Comparison of ENCODE assay signal across 11 cellular contexts in the genomic region with DNA sequence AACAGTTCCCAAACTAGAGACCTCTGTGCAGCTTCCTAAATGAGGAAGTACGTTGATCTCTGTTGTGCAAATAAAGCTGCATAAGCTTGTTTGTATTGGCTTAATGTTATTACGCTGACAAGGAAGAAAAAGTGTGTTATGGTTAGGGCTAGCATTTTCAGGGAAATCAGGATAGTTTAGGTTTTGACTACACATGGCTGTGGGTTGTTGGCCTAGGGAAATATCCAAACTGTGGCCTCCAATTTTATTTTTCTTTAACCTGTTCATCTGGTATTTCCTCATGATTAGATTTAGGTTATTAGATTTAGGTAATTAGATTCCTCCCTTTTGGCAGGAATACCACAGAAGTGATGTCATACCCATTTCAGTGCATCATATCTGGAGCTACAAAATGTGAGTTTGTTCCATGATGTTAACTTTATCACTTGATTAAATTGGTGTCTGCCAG. TPM values are rescaled to one million over a fixed set of nuclear protein-coding genes. Genes with fewer than 3 reads are reported as not detected.
A peak's percentile ranks its signal among the peaks of the same experiment; 100 is the strongest.
DNase-seq lines count a peak whose midpoint lies in the region; ATAC-seq, FAIRE-seq and TF ChIP-seq lines count a peak whose summit lies in the region.
"Had no signal": no experiment of that assay in that cellular context is flagged by ENCODE, and none has a peak within 500 bp of the region (broad histone marks: within the 10 kb centered on the region; RNA-seq: fewer than 3 reads in every experiment).

No MANE protein-coding gene starts in this region.

- CTCF ChIA-PET in activated naive CD4-positive, alpha-beta T cell treated with anti-CD3 and anti-CD28 coated beads for 36 hours (lab: Charles Lee): interaction anchor here (1.1 to 1.5 kb wide), 2 partner anchors 15 to 277 kb away, joined by 3 read pairs; no protein-coding TSS in a partner anchor

- intact Hi-C loops in activated naive CD4-positive, alpha-beta T cell treated with anti-CD3 and anti-CD28 coated beads for 36 hours (cut with micrococcal nuclease): no loop called here

- H3K4me2 ChIP-seq in GM23338: no peak overlapping the region

- H3K27me3 ChIP-seq in bronchial epithelial cell (ENCODE audit: control insufficient read depth, insufficient read depth, low read length) (no peaks in the 10 kb centered on the region), GM23338 (ENCODE audit: insufficient read depth) (no peaks in the 10 kb centered on the region)

- no peak for TF ChIP-seq CTCF in bronchial epithelial cell (IDR thresholded peaks at IDR 0.05; ENCODE audit: insufficient read depth, low read length, severe bottlenecking)
- TF ChIP-seq CTCF in GM23338 (conservative IDR thresholded peaks at IDR 0.05; ENCODE audit: low read depth in 2 of 2): no peak

- no peaks in the 10 kb centered on the region for H3K4me1 ChIP-seq in GM23338 (ENCODE audit: insufficient read depth)

- ATAC-seq in naive B cell (ENCODE audit: low read depth in 2 of 2) (peak; percentile 54 to 58), GM23338 (no peak), HG02588 (IDR thresholded peaks at IDR 0.05; ENCODE audit: unreplicated experiment) (no peak)
- ATAC-seq: naive thymus-derived CD8-positive, alpha-beta T cell had no signal

- H3K27me3 Mint-ChIP-seq in naive B cell: no peaks in the 10 kb centered on the region
- peaks cover 2% of the 10 kb centered on the region for H3K27me3 Mint-ChIP-seq in GM23338 (ENCODE audit: insufficient read depth, low read depth, poor library complexity)
- H3K27me3 Mint-ChIP-seq in activated naive CD4-positive, alpha-beta T cell treated with anti-CD3 and anti-CD28 coated beads for 36 hours (ENCODE audit: low read depth): no peaks in the 10 kb centered on the region
- H3K27me3 Mint-ChIP-seq: naive thymus-derived CD8-positive, alpha-beta T cell had no signal

- H3K9me3 Mint-ChIP-seq in naive B cell (peaks cover 0 to 10% (median 7%) of the 10 kb centered on the region in 7 donors), GM23338 (peaks cover 14% of the 10 kb centered on the region)
- peaks cover 8% of the 10 kb centered on the region for H3K9me3 Mint-ChIP-seq in activated naive CD4-positive, alpha-beta T cell treated with anti-CD3 and anti-CD28 coated beads for 36 hours

- H3F3A ChIP-seq in GM23338 (replicated peaks; ENCODE audit: low read depth): no peaks in the 10 kb centered on the region

- H3K27ac ChIP-seq in GM23338 (ENCODE audit: low read depth): no peak overlapping the region

- H3K4me3 ChIP-seq in bronchial epithelial cell (ENCODE audit: low read depth, low read length) (no peak overlapping the region), GM23338 (no peak overlapping the region)

- H3K36me3 ChIP-seq in bronchial epithelial cell (ENCODE audit: control insufficient read depth, insufficient read depth, low read length) (no peaks in the 10 kb centered on the region), GM23338 (ENCODE audit: insufficient read depth) (no peaks in the 10 kb centered on the region)

- H3K79me2 ChIP-seq in GM23338 (replicated peaks; ENCODE audit: insufficient read depth): no peaks in the 10 kb centered on the region

- H3K27ac Mint-ChIP-seq in naive B cell (no peak overlapping the region), GM23338 (no peak overlapping the region)
- H3K27ac Mint-ChIP-seq in activated naive CD4-positive, alpha-beta T cell treated with anti-CD3 and anti-CD28 coated beads for 36 hours: no peak overlapping the region
- H3K27ac Mint-ChIP-seq: naive thymus-derived CD8-positive, alpha-beta T cell had no signal

- H4K20me1 ChIP-seq in GM23338 (replicated peaks; ENCODE audit: insufficient read depth): no peaks in the 10 kb centered on the region

- FAIRE-seq in bronchial epithelial cell (lab: Jason Lieb, UNC): no peak

- H3K4me1 Mint-ChIP-seq in naive B cell: peaks cover 10 to 19% (median 10%) of the 10 kb centered on the region in 3 donors
- no peaks in the 10 kb centered on the region; the same call in 2 of the 3 replicates for H3K4me1 Mint-ChIP-seq in GM23338
- H3K4me1 Mint-ChIP-seq in activated naive CD4-positive, alpha-beta T cell treated with anti-CD3 and anti-CD28 coated beads for 36 hours (ENCODE audit: low read depth): no peaks in the 10 kb centered on the region

- peak; percentile 33 for DNase-seq in H4 (ENCODE audit: low spot score)
- DNase-seq in NCI-H2196 treated with DMSO at 0.1 percent for 48 hours (lab: John Stamatoyannopoulos, UW; ENCODE audit: unreplicated experiment): peak; percentile 66
- peak; percentile 43 for DNase-seq in bronchial epithelial cell (ENCODE audit: low read depth)
- no peak for DNase-seq in naive B cell
- no peak for DNase-seq in GM23338 (ENCODE audit: low spot score)
- DNase-seq in stimulated activated CD4-positive, alpha-beta T cell treated with anti-CD3 and anti-CD28 coated beads, Interleukin-4, amount 100 ng/mL, for 1 hour: no peak
- DNase-seq in activated naive CD4-positive, alpha-beta T cell treated with anti-CD3 and anti-CD28 coated beads for 36 hours: no peak
- DNase-seq: activated naive CD4-positive, alpha-beta T cell; DMS79 treated with DMSO at 0.1 percent for 48 hours; naive thymus-derived CD8-positive, alpha-beta T cell had no signal

- no peaks in the 10 kb centered on the region for H3K36me3 Mint-ChIP-seq in naive B cell
- H3K36me3 Mint-ChIP-seq in GM23338 (ENCODE audit: low read depth): peaks cover 10% of the 10 kb centered on the region; the same call in 1 of the 3 replicates
- H3K36me3 Mint-ChIP-seq in activated naive CD4-positive, alpha-beta T cell treated with anti-CD3 and anti-CD28 coated beads for 36 hours (ENCODE audit: low read depth): no peaks in the 10 kb centered on the region

- no peak overlapping the region for H2AFZ ChIP-seq in GM23338

- peak overlapping the region in 1 of 8 donors; percentile 53 for H3K4me3 Mint-ChIP-seq in naive B cell
- no peak overlapping the region for H3K4me3 Mint-ChIP-seq in GM23338
- H3K4me3 Mint-ChIP-seq in activated naive CD4-positive, alpha-beta T cell treated with anti-CD3 and anti-CD28 coated beads for 36 hours: no peak overlapping the region
- H3K4me3 Mint-ChIP-seq: naive thymus-derived CD8-positive, alpha-beta T cell had no signal

- H3K9me2 ChIP-seq in GM23338 (ENCODE audit: insufficient read depth): no peaks in the 10 kb centered on the region

TF ChIP-seq in GM23338, 12 proteins besides CTCF, POLR2A, EP300 and RAD21 (continues in another document):
- TF ChIP-seq ZNF331 (CRISPR knock-in tag; IDR thresholded peaks at IDR 0.05; ENCODE audit: low read depth): no peak
- TF ChIP-seq, protein P1, sequence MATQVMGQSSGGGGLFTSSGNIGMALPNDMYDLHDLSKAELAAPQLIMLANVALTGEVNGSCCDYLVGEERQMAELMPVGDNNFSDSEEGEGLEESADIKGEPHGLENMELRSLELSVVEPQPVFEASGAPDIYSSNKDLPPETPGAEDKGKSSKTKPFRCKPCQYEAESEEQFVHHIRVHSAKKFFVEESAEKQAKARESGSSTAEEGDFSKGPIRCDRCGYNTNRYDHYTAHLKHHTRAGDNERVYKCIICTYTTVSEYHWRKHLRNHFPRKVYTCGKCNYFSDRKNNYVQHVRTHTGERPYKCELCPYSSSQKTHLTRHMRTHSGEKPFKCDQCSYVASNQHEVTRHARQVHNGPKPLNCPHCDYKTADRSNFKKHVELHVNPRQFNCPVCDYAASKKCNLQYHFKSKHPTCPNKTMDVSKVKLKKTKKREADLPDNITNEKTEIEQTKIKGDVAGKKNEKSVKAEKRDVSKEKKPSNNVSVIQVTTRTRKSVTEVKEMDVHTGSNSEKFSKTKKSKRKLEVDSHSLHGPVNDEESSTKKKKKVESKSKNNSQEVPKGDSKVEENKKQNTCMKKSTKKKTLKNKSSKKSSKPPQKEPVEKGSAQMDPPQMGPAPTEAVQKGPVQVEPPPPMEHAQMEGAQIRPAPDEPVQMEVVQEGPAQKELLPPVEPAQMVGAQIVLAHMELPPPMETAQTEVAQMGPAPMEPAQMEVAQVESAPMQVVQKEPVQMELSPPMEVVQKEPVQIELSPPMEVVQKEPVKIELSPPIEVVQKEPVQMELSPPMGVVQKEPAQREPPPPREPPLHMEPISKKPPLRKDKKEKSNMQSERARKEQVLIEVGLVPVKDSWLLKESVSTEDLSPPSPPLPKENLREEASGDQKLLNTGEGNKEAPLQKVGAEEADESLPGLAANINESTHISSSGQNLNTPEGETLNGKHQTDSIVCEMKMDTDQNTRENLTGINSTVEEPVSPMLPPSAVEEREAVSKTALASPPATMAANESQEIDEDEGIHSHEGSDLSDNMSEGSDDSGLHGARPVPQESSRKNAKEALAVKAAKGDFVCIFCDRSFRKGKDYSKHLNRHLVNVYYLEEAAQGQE (IDR thresholded peaks at IDR 0.05; ENCODE audit: unreplicated experiment): no peak
- TF ChIP-seq STAT1 (IDR thresholded peaks at IDR 0.05; ENCODE audit: unreplicated experiment): no peak
- no peak for TF ChIP-seq EZH2phosphoT487 (IDR thresholded peaks at IDR 0.05; ENCODE audit: unreplicated experiment)
- TF ChIP-seq, protein P2, sequence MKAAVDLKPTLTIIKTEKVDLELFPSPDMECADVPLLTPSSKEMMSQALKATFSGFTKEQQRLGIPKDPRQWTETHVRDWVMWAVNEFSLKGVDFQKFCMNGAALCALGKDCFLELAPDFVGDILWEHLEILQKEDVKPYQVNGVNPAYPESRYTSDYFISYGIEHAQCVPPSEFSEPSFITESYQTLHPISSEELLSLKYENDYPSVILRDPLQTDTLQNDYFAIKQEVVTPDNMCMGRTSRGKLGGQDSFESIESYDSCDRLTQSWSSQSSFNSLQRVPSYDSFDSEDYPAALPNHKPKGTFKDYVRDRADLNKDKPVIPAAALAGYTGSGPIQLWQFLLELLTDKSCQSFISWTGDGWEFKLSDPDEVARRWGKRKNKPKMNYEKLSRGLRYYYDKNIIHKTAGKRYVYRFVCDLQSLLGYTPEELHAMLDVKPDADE (IDR thresholded peaks at IDR 0.05): no peak
- TF ChIP-seq NANOG (IDR thresholded peaks at IDR 0.05; ENCODE audit: borderline replicate concordance): no peak
- no peak for TF ChIP-seq JUNB (IDR thresholded peaks at IDR 0.05; ENCODE audit: unreplicated experiment)

RNA-seq across cellular contexts. Expression of a gene that starts 8.7 kb away (rescaled TPM):
- 13.9 and 24.9 TPM in 2 replicates for total RNA-seq in H4 (2014; rRNA removed; shearing (Covaris generic))
- total RNA-seq in bronchial epithelial cell: 17.9 and 20.2 TPM in 2 replicates
- 10 to 100 TPM; 26.9 to 37.7 (median 34.2) TPM for polyA plus RNA-seq in naive B cell (ENCODE audit: low read depth in 6 of 6)
- 20.2 and 24.4 TPM in 2 replicates for total RNA-seq in GM23338 (2014; rRNA removed; shearing (Covaris generic))
- 16.5 and 24.2 TPM in 2 replicates for polyA plus RNA-seq in GM23338 (2016; fragmentation: Nextera tagmentation; extraction: Ambion mirVana)
- 10 to 100 TPM; 21.0 to 24.9 TPM for total RNA-seq in activated naive CD4-positive, alpha-beta T cell treated with anti-CD3 and anti-CD28 coated beads for 36 hours

RNA-seq across cellular contexts. Expression of a gene that starts 54.5 kb away (rescaled TPM):
- 0.08 and 0.41 TPM in 2 replicates for total RNA-seq in H4 (2014; rRNA removed; shearing (Covaris generic))
- 8.4 and 18.8 TPM in 2 replicates for total RNA-seq in bronchial epithelial cell
- 1 to 10 TPM in 1 of 6 donors, under 1 TPM in 4, not detected in 1; 0.17 to 1.8 (median 0.80) TPM for polyA plus RNA-seq in naive B cell (ENCODE audit: low read depth in 6 of 6)
- total RNA-seq in GM23338 (2014; rRNA removed; shearing (Covaris generic)): 0.16 and 0.28 TPM in 2 replicates
- polyA plus RNA-seq in GM23338 (2016; fragmentation: Nextera tagmentation; extraction: Ambion mirVana): 0.10 and 0.43 TPM in 2 replicates
- 10 to 100 TPM; 20.2 to 23.8 TPM for total RNA-seq in activated naive CD4-positive, alpha-beta T cell treated with anti-CD3 and anti-CD28 coated beads for 36 hours

Comparison
In these comparisons a context has a peak if more than half of its experiments do, and no peak if none do; other contexts are left out.
1. DNase-seq: peak in H4 (single experiment), NCI-H2196 treated with DMSO at 0.1 percent for 48 hours (single experiment) and bronchial epithelial cell (single experiment); none in naive B cell (single experiment), GM23338 (single experiment), stimulated activated CD4-positive, alpha-beta T cell treated with anti-CD3 and anti-CD28 coated beads, Interleukin-4, amount 100 ng/mL, for 1 hour (single experiment) and activated naive CD4-positive, alpha-beta T cell treated with anti-CD3 and anti-CD28 coated beads for 36 hours (single experiment).
2. ATAC-seq: peak in naive B cell (2 of 2); none in GM23338 (single experiment) and HG02588 (single experiment).